In the genomic region with DNA sequence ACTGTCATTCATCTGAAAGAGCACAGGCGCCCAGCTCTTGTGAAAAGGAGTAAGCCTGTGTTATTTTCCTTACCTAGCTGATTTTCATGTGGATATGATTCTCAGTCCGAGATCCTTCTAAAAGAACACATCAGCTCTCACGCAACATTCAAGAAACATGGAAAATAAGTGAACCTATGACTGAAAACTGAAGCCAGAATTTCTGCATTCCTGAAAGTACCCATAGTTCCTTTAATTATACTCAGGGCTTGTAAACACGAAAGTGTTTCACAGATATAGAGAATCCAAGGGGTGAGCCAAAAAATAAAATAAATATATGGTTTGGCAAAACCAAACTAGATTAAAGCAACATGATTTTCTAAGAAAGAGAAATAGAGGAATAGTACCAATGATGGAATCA, we compare ENCODE assay signal across 20 cellular contexts.
A peak's percentile ranks its signal among the peaks of the same experiment; 100 is the strongest.
DNase-seq lines count a peak whose midpoint lies in the region; TF ChIP-seq lines count a peak whose summit lies in the region.
"Had no signal": no experiment of that assay in that cellular context is flagged by ENCODE, and none has a peak within 500 bp of the region (broad histone marks: within the 10 kb centered on the region; RNA-seq: fewer than 3 reads in every experiment).

No MANE protein-coding gene starts in this region.

- no peak overlapping the region for H4K8ac ChIP-seq in trophoblast cell (ENCODE audit: low read depth, low read length)

- POLR2A ChIA-PET in BJ (lab: Charles Lee), result no interaction called here

- H3K79me1 ChIP-seq in trophoblast cell (ENCODE audit: low read length), result peaks cover 5% of the 10 kb centered on the region

- WGBS in trophoblast cell (ENCODE audit: extremely low coverage, insufficient coverage, insufficient read length), result no CpG with 5 or more reads among the region's 4 CpGs

- DNase-seq in BJ (ENCODE audit: low read depth) (peak; percentile 9), dedifferentiated amniotic fluid mesenchymal stem cell (ENCODE audit: extremely low spot score) (peak; percentile 21), fibroblast of the aortic adventitia (ENCODE audit: low read depth) (peak; percentile 1), trophoblast cell (peak; percentile 27 to 88), osteocyte (ENCODE audit: extremely low spot score, unreplicated experiment) (no peak), NCI-H446 (lab: John Stamatoyannopoulos, UW) (no peak), NCI-H526 treated with DMSO at 0.1 percent for 48 hours (lab: John Stamatoyannopoulos, UW) (no peak), NAMALWA (ENCODE audit: low spot score) (no peak)
- DNase-seq: Calu3; CD4-positive, alpha-beta T cell; CD8-positive, alpha-beta memory T cell; DMS53; DMS79 treated with DMSO at 0.1 percent for 48 hours; GF-D8; H9 had no signal

- H3K4me2 ChIP-seq in trophoblast cell (ENCODE audit: low read length), result no peak overlapping the region
- H3K4me2 ChIP-seq: BLaER1 treated with 17β-estradiol and CSF1 and Interleukin-3, amounts not matched to agents 10 nM and 100 nM; GM23338 had no signal

- CTCF ChIA-PET in BJ (lab: Yijun Ruan, JAX), result no interaction called here

- no peaks in the 10 kb centered on the region for H3K4me1 Mint-ChIP-seq in osteocyte (ENCODE audit: unreplicated experiment)
- H3K4me1 Mint-ChIP-seq: B cell; CD14-positive monocyte; CD8-positive, alpha-beta memory T cell had no signal

- no peak overlapping the region for H2AK5ac ChIP-seq in trophoblast cell (ENCODE audit: low read length)

- no peak overlapping the region for H3K4me3 Mint-ChIP-seq in osteocyte (ENCODE audit: unreplicated experiment)
- H3K4me3 Mint-ChIP-seq: B cell; CD14-positive monocyte; CD4-positive, alpha-beta T cell; CD8-positive, alpha-beta memory T cell; GM23338; H9 had no signal

- peak overlapping the region; percentile 33 for H2BK120ac ChIP-seq in trophoblast cell (ENCODE audit: insufficient read depth, low read length, poor library complexity)

- H3K9ac ChIP-seq in trophoblast cell (ENCODE audit: low read length), result no peak overlapping the region
- H3K9ac ChIP-seq: BLaER1 treated with 17β-estradiol and CSF1 and Interleukin-3, amounts not matched to agents 10 nM and 100 nM had no signal

- no peak overlapping the region for H2AFZ ChIP-seq in trophoblast cell (ENCODE audit: insufficient read depth, low read length, poor library complexity)
- H2AFZ ChIP-seq: GM23338 had no signal

- H3K36me3 Mint-ChIP-seq in osteocyte (ENCODE audit: unreplicated experiment), result no peaks in the 10 kb centered on the region
- H3K36me3 Mint-ChIP-seq: CD14-positive monocyte; CD8-positive, alpha-beta memory T cell had no signal

- H3K36me3 ChIP-seq in BJ (ENCODE audit: control insufficient read depth, insufficient read depth, low read length), result no peaks in the 10 kb centered on the region
- peaks cover 0 to 1% of the 10 kb centered on the region in 2 experiments for H3K36me3 ChIP-seq in trophoblast cell (ENCODE audit: control insufficient read depth in 1 of 2, insufficient read depth in 2 of 2, low read length in 2 of 2)
- H3K36me3 ChIP-seq: BLaER1 treated with 17β-estradiol and CSF1 and Interleukin-3, amounts not matched to agents 10 nM and 100 nM had no signal

- H3K27me3 ChIP-seq in BJ (ENCODE audit: control insufficient read depth, insufficient read depth, low read length), result no peaks in the 10 kb centered on the region
- no peaks in the 10 kb centered on the region for H3K27me3 ChIP-seq in trophoblast cell (ENCODE audit: insufficient read depth, low read length)
- H3K27me3 ChIP-seq: BLaER1 treated with 17β-estradiol and CSF1 and Interleukin-3, amounts not matched to agents 10 nM and 100 nM had no signal

- H3K27ac Mint-ChIP-seq in osteocyte (ENCODE audit: unreplicated experiment), result no peak overlapping the region
- H3K27ac Mint-ChIP-seq: B cell; CD14-positive monocyte; CD4-positive, alpha-beta T cell; CD8-positive, alpha-beta memory T cell; GM23338; H9 had no signal

- no peak overlapping the region for H2BK5ac ChIP-seq in trophoblast cell (ENCODE audit: low read depth, low read length, poor library complexity)

- H3K27me3 Mint-ChIP-seq in osteocyte (ENCODE audit: unreplicated experiment), result peaks cover 23% of the 10 kb centered on the region
- H3K27me3 Mint-ChIP-seq: B cell; CD4-positive, alpha-beta T cell; CD8-positive, alpha-beta memory T cell had no signal

- no peak overlapping the region for H2BK12ac ChIP-seq in trophoblast cell (ENCODE audit: low read length)

- H3K4me1 ChIP-seq in trophoblast cell (ENCODE audit: control insufficient read depth in 1 of 2, insufficient read depth in 2 of 2, low read length in 2 of 2), result peaks cover 2 to 7% of the 10 kb centered on the region in 2 experiments
- H3K4me1 ChIP-seq: BLaER1 treated with 17β-estradiol and CSF1 and Interleukin-3, amounts not matched to agents 10 nM and 100 nM had no signal

- no peak overlapping the region for H3K14ac ChIP-seq in trophoblast cell (ENCODE audit: low read length)

- no peak overlapping the region for H4K12ac ChIP-seq in trophoblast cell (ENCODE audit: low read depth, low read length)

- H3K4me3 ChIP-seq in BJ (ENCODE audit: low read depth, low read length) (no peak overlapping the region), fibroblast of the aortic adventitia (ENCODE audit: low read depth, low read length) (no peak overlapping the region), trophoblast cell (ENCODE audit: low read depth, low read length) (no peak overlapping the region)
- H3K4me3 ChIP-seq: BLaER1 treated with 17β-estradiol and CSF1 and Interleukin-3, amounts not matched to agents 10 nM and 100 nM; GM23338 had no signal

- H3K4ac ChIP-seq in trophoblast cell (ENCODE audit: low read depth, low read length), result no peak overlapping the region

- H3K27ac ChIP-seq in trophoblast cell (ENCODE audit: low read depth, low read length), result peak overlapping the region; percentile 54
- H3K27ac ChIP-seq: 22Rv1; BLaER1 treated with 17β-estradiol and CSF1 and Interleukin-3, amounts not matched to agents 10 nM and 100 nM had no signal

- H3K23ac ChIP-seq in trophoblast cell (ENCODE audit: low read length), result no peak overlapping the region

- H3K79me2 ChIP-seq in trophoblast cell (ENCODE audit: control insufficient read depth, insufficient read depth, low read length, poor library complexity), result no peaks in the 10 kb centered on the region

- peaks cover 2% of the 10 kb centered on the region for H3K9me3 ChIP-seq in trophoblast cell (ENCODE audit: insufficient read depth, low read depth, low read length)
- H3K9me3 ChIP-seq: BLaER1 treated with 17β-estradiol and CSF1 and Interleukin-3, amounts not matched to agents 10 nM and 100 nM had no signal

- H3K18ac ChIP-seq in trophoblast cell (ENCODE audit: low read length), result no peak overlapping the region

- no peaks in the 10 kb centered on the region for H3K9me3 Mint-ChIP-seq in osteocyte (ENCODE audit: unreplicated experiment)
- H3K9me3 Mint-ChIP-seq: CD4-positive, alpha-beta T cell; CD8-positive, alpha-beta memory T cell; GM23338; H9 had no signal

- no peak overlapping the region for H4K91ac ChIP-seq in trophoblast cell (ENCODE audit: low read depth, low read length)

- no peak for TF ChIP-seq CTCF in BJ (IDR thresholded peaks at IDR 0.05; ENCODE audit: insufficient read depth, low read depth, low read length)
- TF ChIP-seq CTCF in fibroblast of the aortic adventitia (IDR thresholded peaks at IDR 0.05; ENCODE audit: insufficient read depth, low read length), result no peak
- no peak for TF ChIP-seq CTCF in osteocyte (IDR thresholded peaks at IDR 0.05)

Comparison
In these comparisons a context has a peak if more than half of its experiments do, and no peak if none do; other contexts are left out.
1. DNase-seq: peak in BJ (single experiment), dedifferentiated amniotic fluid mesenchymal stem cell (single experiment), fibroblast of the aortic adventitia (single experiment) and trophoblast cell (2 of 2); none in osteocyte (single experiment), NCI-H446 (0 of 2), NCI-H526 treated with DMSO at 0.1 percent for 48 hours (single experiment) and NAMALWA (single experiment).